In the genomic region with DNA sequence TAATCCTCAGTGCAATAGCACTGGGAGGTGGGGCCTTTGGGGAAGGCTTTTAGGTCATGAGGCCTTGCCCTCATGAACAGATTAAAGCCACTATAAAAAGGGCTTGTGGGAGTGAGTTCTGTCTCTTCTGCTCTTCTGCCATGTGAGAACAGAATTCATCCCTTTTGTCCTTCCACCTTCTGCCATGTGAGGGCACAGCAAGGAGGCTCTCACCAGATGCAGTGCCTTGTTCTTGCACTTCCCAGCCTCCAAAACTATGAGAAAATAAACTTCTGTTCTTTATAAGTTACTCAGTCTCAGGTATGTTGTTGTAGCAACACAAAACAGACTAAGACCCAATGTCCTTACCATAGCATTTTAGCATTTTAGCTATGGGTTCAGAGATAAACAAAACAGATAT, we compare ENCODE assay signal across 25 cellular contexts.
"Had no signal": no experiment of that assay in that cellular context is flagged by ENCODE, and none has a peak within 500 bp of the region (broad histone marks: within the 10 kb centered on the region; RNA-seq: fewer than 3 reads in every experiment).

No MANE protein-coding gene starts in this region.

- H3K79me2 ChIP-seq: hepatocyte, parathyroid adenoma had no signal

- H3K4me2 ChIP-seq: hepatocyte, smooth muscle cell had no signal

- FAIRE-seq: kidney had no signal

- H3K36me3 ChIP-seq: gastroesophageal sphincter, heart left ventricle, suprapubic skin, thyroid gland, vagina had no signal

- H3K27me3 ChIP-seq: thyroid gland, vagina had no signal

- ATAC-seq: esophagus mucosa; gastroesophageal sphincter; heart left ventricle; left lobe of liver; natural killer cell treated with Interleukin-12 subunit alpha and Interleukin-12 subunit beta and Interleukin-15 and Interleukin-18, amount 100 ng/mL, for 72 hours; sciatic nerve; stimulated activated naive CD8-positive, alpha-beta T cell treated with anti-CD3 and anti-CD28 coated beads, Interleukin-15, amount 100 ng/mL, for 72 hours had no signal

- DNase-seq: effector CD8-positive, alpha-beta T cell; endodermal cell; foreskin fibroblast; heart left ventricle; kidney; stimulated activated CD4-positive, alpha-beta T cell treated with anti-CD3 and anti-CD28 coated beads, Interleukin-12 subunit alpha, Interleukin-12 subunit beta, amount 100 ng/mL, for 4 hours; stimulated activated CD4-positive, alpha-beta T cell treated with anti-CD3 and anti-CD28 coated beads, Interleukin-1b, Interleukin-23, amount 100 ng/mL, for 48 hours; stimulated activated CD4-positive, alpha-beta T cell treated with anti-CD3 and anti-CD28 coated beads, Interleukin-4, amount 100 ng/mL, for 1 hour; stimulated activated CD8-positive, alpha-beta memory T cell treated with anti-CD3 and anti-CD28 coated beads, Interleukin-4, amount 100 ng/mL, for 48 hours; stimulated activated naive CD4-positive, alpha-beta T cell; stimulated activated naive CD8-positive, alpha-beta T cell treated with anti-CD3 and anti-CD28 coated beads, Interleukin-15, amount 100 ng/mL, for 72 hours; thyroid gland; trophoblast cell had no signal

- H3K4me1 ChIP-seq: gastroesophageal sphincter, heart left ventricle, suprapubic skin, thyroid gland, vagina had no signal

- H2AFZ ChIP-seq: hepatocyte, parathyroid adenoma had no signal

- H3K9me3 ChIP-seq: suprapubic skin, thyroid gland, vagina had no signal

- H3K9ac ChIP-seq: parathyroid adenoma had no signal

- H3K27ac ChIP-seq: epithelial cell of prostate, gastroesophageal sphincter, heart left ventricle, hepatocyte, parathyroid adenoma, suprapubic skin, thyroid gland, vagina had no signal

- H3K4me3 ChIP-seq: gastroesophageal sphincter, heart left ventricle, hepatocyte, lung, smooth muscle cell, suprapubic skin, thyroid gland, vagina had no signal
